ENCODE assay signal across 8 cellular contexts in genomic region chr3:30286007-30286669, GRCh38.
DNase-seq lines count a peak whose midpoint lies in the region; ATAC-seq and TF ChIP-seq lines count a peak whose summit lies in the region.

No MANE protein-coding gene starts in this region.

- H3K9ac ChIP-seq in skeletal muscle tissue (ENCODE audit: low read depth in 1 of 3, low read length in 3 of 3) (no peak overlapping the region), Karpas-422 (ENCODE audit: low read length) (no peak overlapping the region)

- no peak overlapping the region for H2AFZ ChIP-seq in Karpas-422 (ENCODE audit: low read length)

- intact Hi-C loops in heart right ventricle (cut with DNase I) = loop anchor here in 5 of 10 donors (5.0 to 10.0 kb wide), 3 partner anchors 54 to 406 kb away; partner anchors contain the start of gene TGFBR2 (in 2 of the 5)

- H3K4me3 ChIP-seq in heart right ventricle = no peak overlapping the region
- H3K4me3 ChIP-seq in skeletal muscle tissue (ENCODE audit: low read length in 3 of 3) = no peak overlapping the region
- H3K4me3 ChIP-seq in Karpas-422 (ENCODE audit: low read length) = no peak overlapping the region

- no peaks in the 10 kb centered on the region for H3K79me2 ChIP-seq in Karpas-422 (ENCODE audit: low read length)

- peak overlapping the region in 8 of 10 donors; percentile 21 to 76 (median 64) for H3K27ac ChIP-seq in heart right ventricle
- peak overlapping the region; percentile 61 for H3K27ac ChIP-seq in skeletal muscle tissue (ENCODE audit: low read depth, low read length)
- H3K27ac ChIP-seq in Karpas-422 (ENCODE audit: low read length) = no peak overlapping the region

- 23 to 35% methylated on average over 1 of the region's 1 CpG for WGBS in heart right ventricle, 2 donors

- H3K9me3 ChIP-seq in heart right ventricle (no peaks in the 10 kb centered on the region), skeletal muscle tissue (ENCODE audit: control insufficient read depth in 3 of 3, low read length in 3 of 3) (no peaks in the 10 kb centered on the region), Karpas-422 (ENCODE audit: low read length) (peaks cover 3% of the 10 kb centered on the region; the same call in 1 of the 2 replicates)

- H4K20me1 ChIP-seq in Karpas-422 (ENCODE audit: insufficient read depth, low read depth, low read length) = no peaks in the 10 kb centered on the region

- TF ChIP-seq CTCF in heart right ventricle (IDR thresholded peaks at IDR 0.05) = no peak

- peak; percentile 11 for DNase-seq in stimulated activated CD4-positive, alpha-beta T cell treated with anti-CD3 and anti-CD28 coated beads, Interleukin-4, amount 100 ng/mL, for 24 hours
- no peak for DNase-seq in stimulated activated CD4-positive, alpha-beta T cell treated with anti-CD3 and anti-CD28 coated beads, Interleukin-12 subunit alpha, Interleukin-12 subunit beta, amount 100 ng/mL, for 4 hours
- DNase-seq in T1000 (lab: John Stamatoyannopoulos, UW) (peak; percentile 28), heart right ventricle (peak; percentile 54 to 86), Karpas-422 (no peak), HuH-7 (ENCODE audit: low spot score) (no peak)

- H3K27me3 ChIP-seq in heart right ventricle = no peaks in the 10 kb centered on the region
- no peaks in the 10 kb centered on the region for H3K27me3 ChIP-seq in skeletal muscle tissue (ENCODE audit: control insufficient read depth in 3 of 3, insufficient read depth in 3 of 3, low read length in 3 of 3)
- H3K27me3 ChIP-seq in Karpas-422 (ENCODE audit: low read length) = no peaks in the 10 kb centered on the region

- H3K4me2 ChIP-seq in Karpas-422 (ENCODE audit: low read depth, low read length, poor library complexity, severe bottlenecking) = no peak overlapping the region

- H3K36me3 ChIP-seq in heart right ventricle (no peaks in the 10 kb centered on the region), skeletal muscle tissue (ENCODE audit: control insufficient read depth in 3 of 3, insufficient read depth in 3 of 3, low read length in 3 of 3) (no peaks in the 10 kb centered on the region), Karpas-422 (ENCODE audit: insufficient read depth, low read length) (no peaks in the 10 kb centered on the region)

- H3K9me2 ChIP-seq in Karpas-422 (replicated peaks; ENCODE audit: insufficient read depth, low read length) = no peaks in the 10 kb centered on the region

- ATAC-seq in heart right ventricle (peak; percentile 87 to 96 (median 93)), GM21360 (IDR thresholded peaks at IDR 0.05; ENCODE audit: unreplicated experiment) (no peak)

- H3K4me1 ChIP-seq in heart right ventricle (peaks cover 0 to 65% (median 36%) of the 10 kb centered on the region in 9 donors), skeletal muscle tissue (ENCODE audit: control insufficient read depth in 3 of 3, insufficient read depth in 3 of 3, low read length in 3 of 3) (peaks cover 8 to 16% (median 14%) of the 10 kb centered on the region in 3 donors), Karpas-422 (ENCODE audit: low read length) (no peaks in the 10 kb centered on the region)

Comparison
In these comparisons a context has a peak if more than half of its experiments do, and no peak if none do; other contexts are left out.
1. DNase-seq: peak in stimulated activated CD4-positive, alpha-beta T cell treated with anti-CD3 and anti-CD28 coated beads, Interleukin-4, amount 100 ng/mL, for 24 hours (single experiment), T1000 (single experiment) and heart right ventricle (2 of 2); none in stimulated activated CD4-positive, alpha-beta T cell treated with anti-CD3 and anti-CD28 coated beads, Interleukin-12 subunit alpha, Interleukin-12 subunit beta, amount 100 ng/mL, for 4 hours (single experiment), Karpas-422 (single experiment) and HuH-7 (single experiment).